ENCODE assay signal across 11 cellular contexts in the genomic region with DNA sequence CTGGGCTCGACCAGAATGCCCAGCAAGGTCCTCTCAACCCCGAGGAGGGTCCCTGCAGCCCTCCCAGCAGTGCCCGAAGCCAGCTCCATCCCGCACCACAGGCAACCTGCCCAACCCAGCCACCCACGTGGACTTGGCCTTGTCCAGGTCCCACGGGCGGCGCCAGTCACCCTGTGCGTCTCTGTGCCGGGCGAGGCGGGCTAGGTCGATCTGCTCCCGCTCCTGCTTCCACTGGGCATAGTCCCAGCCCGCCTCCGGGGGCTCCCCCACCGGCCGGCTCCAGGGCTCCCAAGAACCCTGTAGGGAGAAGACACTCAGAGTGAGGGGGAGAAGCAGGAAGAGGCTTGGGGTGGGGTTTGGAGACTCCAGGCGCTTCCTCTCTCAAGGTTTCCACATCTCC. TPM values are rescaled to one million over a fixed set of nuclear protein-coding genes. Genes with fewer than 3 reads are reported as not detected.
DNase-seq lines count a peak whose midpoint lies in the region; ATAC-seq and TF ChIP-seq lines count a peak whose summit lies in the region.
"Had no signal": no experiment of that assay in that cellular context is flagged by ENCODE, and none has a peak within 500 bp of the region (broad histone marks: within the 10 kb centered on the region; RNA-seq: fewer than 3 reads in every experiment).

No MANE protein-coding gene starts in this region.

- no peak for TF ChIP-seq EP300 in transverse colon (IDR thresholded peaks at IDR 0.05; ENCODE audit: low read depth)

- peaks cover 28% of the 10 kb centered on the region for H3K4me1 Mint-ChIP-seq in activated CD4-positive, alpha-beta T cell treated with anti-CD3 and anti-CD28 coated beads, Interleukin-2, amount 10 ng/mL, durations not matched to agents 7 days and 5 days

- H3K4me3 ChIP-seq in ascending aorta (peak overlapping the region; percentile 24 to 40), muscle layer of duodenum (ENCODE audit: low read depth in 1 of 2, low read length in 2 of 2) (peak overlapping the region in 1 of 2 donors; percentile 54), transverse colon (peak overlapping the region in 1 of 4 donors; percentile 6)

- no peaks in the 10 kb centered on the region for H3K27me3 Mint-ChIP-seq in activated CD4-positive, alpha-beta T cell treated with anti-CD3 and anti-CD28 coated beads, Interleukin-2, amount 10 ng/mL, durations not matched to agents 7 days and 5 days

- POLR2A ChIA-PET in activated CD4-positive, alpha-beta T cell treated with anti-CD3 and anti-CD28 coated beads, Interleukin-2, amount 10 ng/mL, durations not matched to agents 7 days and 5 days (lab: Charles Lee) = no interaction called here

- H3K9me3 Mint-ChIP-seq in activated CD4-positive, alpha-beta T cell treated with anti-CD3 and anti-CD28 coated beads, Interleukin-2, amount 10 ng/mL, durations not matched to agents 7 days and 5 days = no peaks in the 10 kb centered on the region
- H3K9me3 Mint-ChIP-seq: natural killer cell had no signal

- DNase-seq in activated CD4-positive, alpha-beta T cell treated with anti-CD3 and anti-CD28 coated beads, Interleukin-2, amount 10 ng/mL, durations not matched to agents 7 days and 5 days = no peak
- no peak for DNase-seq in activated CD4-positive, alpha-beta T cell treated with anti-CD3 and anti-CD28 coated beads for 4 hours
- no peak for DNase-seq in ascending aorta (ENCODE audit: low spot score in 2 of 2)
- no peak for DNase-seq in transverse colon
- DNase-seq in NCI-H1930 (lab: John Stamatoyannopoulos, UW) = no peak
- no peak for DNase-seq in hepatic stellate cell (ENCODE audit: low spot score)
- DNase-seq: amniotic stem cell had no signal

- peak overlapping the region; percentile 98 to 99 for H3K27ac ChIP-seq in ascending aorta
- peak overlapping the region; percentile 93 for H3K27ac ChIP-seq in muscle layer of duodenum (ENCODE audit: low read length)
- peak overlapping the region; percentile 95 to 98 (median 96) for H3K27ac ChIP-seq in transverse colon

- intact Hi-C loops in ascending aorta (cut with DNase I) = loop anchor here (5.0 kb wide), 1 partner anchor 235 kb away; no protein-coding TSS in a partner anchor
- intact Hi-C loops in transverse colon (cut with DNase I; ENCODE audit: low total_unique reads) = no loop called here

- H3K9me3 ChIP-seq in ascending aorta = no peaks in the 10 kb centered on the region
- H3K9me3 ChIP-seq in muscle layer of duodenum (ENCODE audit: control insufficient read depth in 1 of 2, low read length in 2 of 2) = no peaks in the 10 kb centered on the region
- H3K9me3 ChIP-seq in transverse colon = no peaks in the 10 kb centered on the region

- H3K36me3 ChIP-seq in ascending aorta = peaks cover 0 to 4% of the 10 kb centered on the region in 2 donors
- H3K36me3 ChIP-seq in muscle layer of duodenum (ENCODE audit: control insufficient read depth in 1 of 2, insufficient read depth in 2 of 2, low read length in 2 of 2) = peaks cover 0 to 18% of the 10 kb centered on the region in 2 donors
- no peaks in the 10 kb centered on the region for H3K36me3 ChIP-seq in transverse colon

- TF ChIP-seq CTCF in ascending aorta (IDR thresholded peaks at IDR 0.05) (no peak), transverse colon (IDR thresholded peaks at IDR 0.05) (no peak)

- no peak for ATAC-seq in GM19467 (IDR thresholded peaks at IDR 0.05; ENCODE audit: unreplicated experiment)

- in situ Hi-C loops in transverse colon (cut with MboI; ENCODE audit: low pct_ligation_motif_present in 1 of 4, low pct_unique_long_range_greater_than_20kb in 1 of 4, low sequenced_read_pairs in 3 of 4) = no loop called here

- no peaks in the 10 kb centered on the region for H3K36me3 Mint-ChIP-seq in activated CD4-positive, alpha-beta T cell treated with anti-CD3 and anti-CD28 coated beads, Interleukin-2, amount 10 ng/mL, durations not matched to agents 7 days and 5 days (ENCODE audit: low read depth)
- H3K36me3 Mint-ChIP-seq: natural killer cell had no signal

- H3K4me1 ChIP-seq in ascending aorta (peaks cover 60 to 94% of the 10 kb centered on the region in 2 donors), muscle layer of duodenum (ENCODE audit: control insufficient read depth in 1 of 2, insufficient read depth in 2 of 2, low read length in 2 of 2) (peaks cover 49 to 88% of the 10 kb centered on the region in 2 donors), transverse colon (peaks cover 39 to 100% (median 76%) of the 10 kb centered on the region in 4 donors)

- H3K27me3 ChIP-seq in ascending aorta (no peaks in the 10 kb centered on the region), muscle layer of duodenum (ENCODE audit: low read depth, low read length) (no peaks in the 10 kb centered on the region), transverse colon (no peaks in the 10 kb centered on the region)

- H3K4me3 Mint-ChIP-seq in activated CD4-positive, alpha-beta T cell treated with anti-CD3 and anti-CD28 coated beads, Interleukin-2, amount 10 ng/mL, durations not matched to agents 7 days and 5 days = no peak overlapping the region
- H3K4me3 Mint-ChIP-seq: natural killer cell had no signal

- WGBS in transverse colon (ENCODE audit: low coverage in 1 of 2), 2 donors = 70% methylated on average over 5 of the region's 19 CpGs; no CpG with 5 or more reads in 1 of the 2 donors

- peak overlapping the region; percentile 15 for H3K27ac Mint-ChIP-seq in activated CD4-positive, alpha-beta T cell treated with anti-CD3 and anti-CD28 coated beads, Interleukin-2, amount 10 ng/mL, durations not matched to agents 7 days and 5 days
- H3K27ac Mint-ChIP-seq: natural killer cell had no signal

- CTCF ChIA-PET in activated CD4-positive, alpha-beta T cell treated with anti-CD3 and anti-CD28 coated beads, Interleukin-2, amount 10 ng/mL, durations not matched to agents 7 days and 5 days (lab: Charles Lee) = interaction anchor here (0.7 to 6.0 kb wide), 27 partner anchors 9 to 100 kb away, joined by 3 to 78 read pairs (median 4); partner anchors contain the start of genes DISP2, INAFM2, IVD and KNSTRN

- no peak for TF ChIP-seq POLR2A in transverse colon (IDR thresholded peaks at IDR 0.05)

RNA-seq across cellular contexts. Expression of gene CCDC9B, which starts 3.1 kb away (rescaled TPM):
- total RNA-seq in activated CD4-positive, alpha-beta T cell treated with anti-CD3 and anti-CD28 coated beads, Interleukin-2, amount 10 ng/mL, durations not matched to agents 7 days and 5 days = 1 to 10 TPM in 1 of 2 experiments, under 1 TPM in 1; 0.81 to 1.0 TPM
- total RNA-seq in ascending aorta (55.8 TPM), transverse colon (10 to 100 TPM; 22.0 to 49.4 (median 36.9) TPM)

RNA-seq across cellular contexts. Expression of gene PHGR1, which starts 13.2 kb away (rescaled TPM):
- not detected for total RNA-seq in activated CD4-positive, alpha-beta T cell treated with anti-CD3 and anti-CD28 coated beads, Interleukin-2, amount 10 ng/mL, durations not matched to agents 7 days and 5 days
- total RNA-seq in ascending aorta = not detected
- total RNA-seq in transverse colon = 1,000 to 10,000 TPM; 2,387 to 4,992 (median 3,189) TPM
- total RNA-seq: LHCN-M2, natural killer cell had no signal

RNA-seq across cellular contexts. Expression of gene INAFM2, which starts 14.1 kb away (rescaled TPM):
- 1 to 10 TPM; 6.6 to 8.5 TPM for total RNA-seq in activated CD4-positive, alpha-beta T cell treated with anti-CD3 and anti-CD28 coated beads, Interleukin-2, amount 10 ng/mL, durations not matched to agents 7 days and 5 days
- total RNA-seq in ascending aorta (69.8 TPM), transverse colon (10 to 100 TPM; 14.5 to 62.1 (median 19.4) TPM)

RNA-seq across cellular contexts. Expression of gene DISP2, which starts 20.4 kb away (rescaled TPM):
- total RNA-seq in activated CD4-positive, alpha-beta T cell treated with anti-CD3 and anti-CD28 coated beads, Interleukin-2, amount 10 ng/mL, durations not matched to agents 7 days and 5 days = 1 to 10 TPM in 1 of 2 experiments, under 1 TPM in 1; 0.60 to 1.4 TPM
- 0.32 TPM for total RNA-seq in ascending aorta
- 10 to 100 TPM in 2 of 4 donors, 1 to 10 TPM in 2; 8.6 to 12.9 (median 10.9) TPM for total RNA-seq in transverse colon

RNA-seq across cellular contexts. Expression of gene PLCB2, which starts 29.9 kb away (rescaled TPM):
- total RNA-seq in activated CD4-positive, alpha-beta T cell treated with anti-CD3 and anti-CD28 coated beads, Interleukin-2, amount 10 ng/mL, durations not matched to agents 7 days and 5 days = 100 to 1,000 TPM; 195 to 196 TPM
- total RNA-seq in ascending aorta (6.9 TPM), transverse colon (100 to 1,000 TPM in 1 of 4 donors, 10 to 100 TPM in 2, 1 to 10 TPM in 1; 5.5 to 143 (median 12.0) TPM)

Comparison
In these comparisons a context has a peak if more than half of its experiments do, and no peak if none do; other contexts are left out.
1. RNA of gene CCDC9B, which starts 3.1 kb away (total RNA-seq): 55.8 TPM in ascending aorta (single experiment) and 22.0 to 49.4 TPM in transverse colon; 0.81 to 1.0 TPM in activated CD4-positive, alpha-beta T cell treated with anti-CD3 and anti-CD28 coated beads, Interleukin-2, amount 10 ng/mL, durations not matched to agents 7 days and 5 days; every median in the first group is over 10 times any median in the second.
2. RNA of gene PHGR1, which starts 13.2 kb away (total RNA-seq): 2,387 to 4,992 TPM in transverse colon; not detected in activated CD4-positive, alpha-beta T cell treated with anti-CD3 and anti-CD28 coated beads, Interleukin-2, amount 10 ng/mL, durations not matched to agents 7 days and 5 days and not detected in ascending aorta (single experiment); every median in the first group is over 1,000 times any median in the second.
3. Peak in every context shown above with its lines, with median percentiles within 50 percentile points of each other: H3K27ac ChIP-seq.